ENCODE assay signal across 8 cellular contexts in the genomic region with DNA sequence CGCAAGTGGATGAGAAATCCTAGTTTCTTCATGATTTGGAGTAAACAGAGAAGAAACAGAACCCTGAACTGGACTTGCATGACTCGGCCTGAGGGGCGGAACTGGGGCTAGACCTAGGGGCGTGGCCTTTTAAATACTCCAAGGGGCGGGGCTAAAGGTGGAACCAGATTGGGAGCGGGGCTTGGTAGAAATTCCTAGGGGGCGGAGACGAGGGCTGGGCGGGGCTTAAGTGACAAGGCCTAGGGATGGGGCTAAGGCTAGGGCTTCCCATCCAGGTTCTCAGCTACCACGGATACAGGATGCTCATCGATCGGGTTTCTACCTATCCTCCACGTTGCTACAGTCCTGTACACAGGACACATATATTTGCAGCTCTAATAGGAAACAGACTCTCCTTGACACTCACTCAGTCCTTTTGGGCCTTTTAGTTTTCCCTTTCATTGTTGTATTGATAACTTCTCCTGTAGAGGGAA. TPM values are rescaled to one million over a fixed set of nuclear protein-coding genes. Genes with fewer than 3 reads are reported as not detected.
DNase-seq lines count a peak whose midpoint lies in the region; ATAC-seq, FAIRE-seq and TF ChIP-seq lines count a peak whose summit lies in the region.

No MANE protein-coding gene starts in this region.

- H3K18ac ChIP-seq in neuronal stem cell (ENCODE audit: low read length): peak overlapping the region; percentile 44

- H3K79me1 ChIP-seq in neuronal stem cell (ENCODE audit: low read depth, low read length): no peaks in the 10 kb centered on the region

- no peak overlapping the region for H3K9ac ChIP-seq in neuronal stem cell (ENCODE audit: low read depth, low read length, poor library complexity)

- H4K8ac ChIP-seq in neuronal stem cell (ENCODE audit: low read depth, low read length): no peak overlapping the region

- no peak overlapping the region for H2BK5ac ChIP-seq in neuronal stem cell (ENCODE audit: low read length)

- peak overlapping the region; percentile 87 for H3K27ac ChIP-seq in CD4-positive, alpha-beta T cell (ENCODE audit: low read depth, low read length)
- H3K27ac ChIP-seq in neuronal stem cell (replicated peaks; ENCODE audit: low read length): peak overlapping the region; percentile 80

- H2BK12ac ChIP-seq in neuronal stem cell (ENCODE audit: low read length): no peak overlapping the region

- H3K23ac ChIP-seq in neuronal stem cell (ENCODE audit: low read depth, low read length, poor library complexity): peak overlapping the region; percentile 94

- CTCF ChIA-PET in CD4-positive, alpha-beta T cell (lab: Charles Lee): interaction anchor here (0.8 to 3.6 kb wide), 2 partner anchors 13 to 277 kb away, joined by 4 to 18 read pairs; a partner anchor contains a TSS

- H3K4ac ChIP-seq in neuronal stem cell (ENCODE audit: low read length): no peak overlapping the region

- peak overlapping the region; percentile 79 to 83 for H3K4me3 ChIP-seq in neuronal stem cell (ENCODE audit: low read length in 2 of 2)

- POLR2A ChIA-PET in CD4-positive, alpha-beta T cell (lab: Charles Lee): interaction anchor here (1.0 to 3.0 kb wide), 5 partner anchors 12 to 125 kb away, joined by 3 to 23 read pairs (median 5); a partner anchor contains a TSS

- H3K9me3 ChIP-seq in CD4-positive, alpha-beta T cell (ENCODE audit: control insufficient read depth, low read length): peaks cover 24% of the 10 kb centered on the region
- H3K9me3 ChIP-seq in neuronal stem cell (replicated peaks in 1 of 2; ENCODE audit: control insufficient read depth in 2 of 2, insufficient read depth in 1 of 2, low read depth in 1 of 2, low read length in 2 of 2): peaks cover 5 to 20% of the 10 kb centered on the region in 2 donors

- H2AK5ac ChIP-seq in neuronal stem cell (ENCODE audit: low read depth, low read length): no peak overlapping the region

- TF ChIP-seq CTCF in CD4-positive, alpha-beta T cell (IDR thresholded peaks at IDR 0.05): no peak

- peaks cover 46% of the 10 kb centered on the region for H3K36me3 Mint-ChIP-seq in CD4-positive, alpha-beta T cell (ENCODE audit: low read depth)
- peaks cover 20 to 23% of the 10 kb centered on the region in 2 donors for H3K36me3 Mint-ChIP-seq in activated T-cell treated with anti-CD3 and anti-CD28 coated beads, Interleukin-2, amount 50 U/mL, for 72 hours (ENCODE audit: insufficient read depth in 2 of 2)

- H3K4me1 ChIP-seq in neuronal stem cell (ENCODE audit: control insufficient read depth in 2 of 2, insufficient read depth in 1 of 2, low read depth in 1 of 2, low read length in 2 of 2): no peaks in the 10 kb centered on the region

- H3K4me2 ChIP-seq in neuronal stem cell (ENCODE audit: insufficient read depth, low read length, poor library complexity, severe bottlenecking): peak overlapping the region; percentile 51

- H2BK15ac ChIP-seq in neuronal stem cell (ENCODE audit: low read length): no peak overlapping the region

- ATAC-seq in CD4-positive, alpha-beta T cell (ENCODE audit: poor library complexity): peak; percentile 57
- ATAC-seq in GM19324 (IDR thresholded peaks at IDR 0.05; ENCODE audit: low FRiP score, unreplicated experiment) (peak; percentile 65), HG03354 (IDR thresholded peaks at IDR 0.05; ENCODE audit: poor library complexity, severe bottlenecking, unreplicated experiment) (peak; percentile 64)
- peak; percentile 67 for ATAC-seq in activated T-cell treated with anti-CD3 and anti-CD28 coated beads, Interleukin-2, amount 50 U/mL, for 72 hours (replicated peaks in 1 of 2)

- H2AFZ ChIP-seq in neuronal stem cell (ENCODE audit: low read length): peak overlapping the region; percentile 97

- peaks cover 34% of the 10 kb centered on the region for H3K4me1 Mint-ChIP-seq in CD4-positive, alpha-beta T cell (ENCODE audit: low read depth)
- H3K4me1 Mint-ChIP-seq in activated T-cell treated with anti-CD3 and anti-CD28 coated beads, Interleukin-2, amount 50 U/mL, for 72 hours (ENCODE audit: low read depth): peaks cover 14% of the 10 kb centered on the region

- peak overlapping the region; percentile 95 for H3K4me3 Mint-ChIP-seq in CD4-positive, alpha-beta T cell
- H3K4me3 Mint-ChIP-seq in activated T-cell treated with anti-CD3 and anti-CD28 coated beads, Interleukin-2, amount 50 U/mL, for 72 hours: peak overlapping the region; percentile 93 to 98

- DNase-seq in CD4-positive, alpha-beta T cell: no peak
- peak; percentile 97 to 99 for DNase-seq in NCI-H446 (lab: John Stamatoyannopoulos, UW)
- DNase-seq in activated T-cell treated with anti-CD3 and anti-CD28 coated beads, Interleukin-2, amount 50 U/mL, for 72 hours: no peak
- DNase-seq in frontal cortex (ENCODE audit: low spot score in 2 of 2): peak; percentile 75 to 80
- no peak for DNase-seq in neuronal stem cell (ENCODE audit: low spot score)
- DNase-seq in midbrain (lab: John Stamatoyannopoulos, UW): no peak

- WGBS in neuronal stem cell (ENCODE audit: extremely low coverage in 2 of 2, insufficient read length in 2 of 2, insufficient replicate concordance in 1 of 2), 2 donors: no CpG with 5 or more reads among the region's 13 CpGs

- no peak for FAIRE-seq in frontal cortex (lab: Jason Lieb, UNC)

- peaks cover 0 to 5% of the 10 kb centered on the region in 2 donors for H3K36me3 ChIP-seq in neuronal stem cell (replicated peaks in 1 of 2; ENCODE audit: control insufficient read depth in 2 of 2, insufficient read depth in 2 of 2, low read length in 2 of 2)

- no peak overlapping the region for H4K91ac ChIP-seq in neuronal stem cell (ENCODE audit: low read depth, low read length, poor library complexity)

- no peak overlapping the region for H3K14ac ChIP-seq in neuronal stem cell (ENCODE audit: low read length)

- intact Hi-C loops in CD4-positive, alpha-beta T cell (cut with DNase I, micrococcal nuclease): loop anchor here (1.0 to 10.0 kb wide), 9 partner anchors 12 to 483 kb away; a partner anchor contains a TSS

- no peaks in the 10 kb centered on the region for H3K27me3 ChIP-seq in CD4-positive, alpha-beta T cell (ENCODE audit: control insufficient read depth, insufficient read depth, low read length)
- H3K27me3 ChIP-seq in neuronal stem cell (ENCODE audit: control insufficient read depth in 3 of 3, insufficient read depth in 3 of 3, low read depth in 1 of 3, low read length in 3 of 3): no peaks in the 10 kb centered on the region

- no peak overlapping the region for H2BK120ac ChIP-seq in neuronal stem cell (ENCODE audit: low read depth, low read length)

- no peaks in the 10 kb centered on the region for H3K27me3 Mint-ChIP-seq in CD4-positive, alpha-beta T cell
- H3K27me3 Mint-ChIP-seq in activated T-cell treated with anti-CD3 and anti-CD28 coated beads, Interleukin-2, amount 50 U/mL, for 72 hours (ENCODE audit: low read depth): no peaks in the 10 kb centered on the region

- peak overlapping the region; percentile 94 for H3K27ac Mint-ChIP-seq in CD4-positive, alpha-beta T cell
- peak overlapping the region; percentile 82 for H3K27ac Mint-ChIP-seq in activated T-cell treated with anti-CD3 and anti-CD28 coated beads, Interleukin-2, amount 50 U/mL, for 72 hours

- peaks cover 3% of the 10 kb centered on the region for H3K9me3 Mint-ChIP-seq in CD4-positive, alpha-beta T cell
- peaks cover 5 to 17% of the 10 kb centered on the region in 2 donors for H3K9me3 Mint-ChIP-seq in activated T-cell treated with anti-CD3 and anti-CD28 coated beads, Interleukin-2, amount 50 U/mL, for 72 hours

RNA-seq across cellular contexts. Expression of a gene that starts 0.4 kb away (rescaled TPM):
- total RNA-seq in CD4-positive, alpha-beta T cell: 10 to 100 TPM; 13.4 to 14.2 TPM
- total RNA-seq in activated T-cell treated with anti-CD3 and anti-CD28 coated beads, Interleukin-2, amount 50 U/mL, for 72 hours: 10 to 100 TPM; 12.6 to 14.0 TPM
- 25.3 TPM for total RNA-seq in frontal cortex
- 5.1 TPM for polyA plus RNA-seq in neuronal stem cell (2013, experiment 1 of 2)
- polyA plus RNA-seq in neuronal stem cell (2013, experiment 2 of 2): 4.1 TPM

RNA-seq across cellular contexts. Expression of a gene that starts 14.0 kb away (rescaled TPM):
- 1 to 10 TPM; 4.7 to 6.5 TPM for total RNA-seq in CD4-positive, alpha-beta T cell
- 10 to 100 TPM; 18.3 to 19.7 TPM for total RNA-seq in activated T-cell treated with anti-CD3 and anti-CD28 coated beads, Interleukin-2, amount 50 U/mL, for 72 hours
- 42.8 TPM for total RNA-seq in frontal cortex
- polyA plus RNA-seq in neuronal stem cell (2013, experiment 1 of 2): 20.0 TPM
- 19.2 TPM for polyA plus RNA-seq in neuronal stem cell (2013, experiment 2 of 2)

RNA-seq across cellular contexts. Expression of a gene that starts 52.8 kb away (rescaled TPM):
- total RNA-seq in CD4-positive, alpha-beta T cell: 1 to 10 TPM in 1 of 2 experiments, not detected in 1; 1.6 TPM
- 1 to 10 TPM; 1.7 to 3.8 TPM for total RNA-seq in activated T-cell treated with anti-CD3 and anti-CD28 coated beads, Interleukin-2, amount 50 U/mL, for 72 hours
- total RNA-seq in frontal cortex: 8.2 TPM
- polyA plus RNA-seq in neuronal stem cell (2013, experiment 1 of 2): 9.3 TPM
- polyA plus RNA-seq in neuronal stem cell (2013, experiment 2 of 2): 10.2 TPM

RNA-seq across cellular contexts. Expression of a gene that starts 59.3 kb away (rescaled TPM):
- total RNA-seq in CD4-positive, alpha-beta T cell: not detected
- not detected for total RNA-seq in activated T-cell treated with anti-CD3 and anti-CD28 coated beads, Interleukin-2, amount 50 U/mL, for 72 hours
- not detected for total RNA-seq in frontal cortex
- not detected for polyA plus RNA-seq in neuronal stem cell (2013, experiment 1 of 2)
- not detected for polyA plus RNA-seq in neuronal stem cell (2013, experiment 2 of 2)

Comparison
In these comparisons a context has a peak if more than half of its experiments do, and no peak if none do; other contexts are left out.
1. DNase-seq: peak in NCI-H446 (2 of 2) and frontal cortex (2 of 2); none in CD4-positive, alpha-beta T cell (0 of 10), activated T-cell treated with anti-CD3 and anti-CD28 coated beads, Interleukin-2, amount 50 U/mL, for 72 hours (0 of 2), neuronal stem cell (single experiment) and midbrain (single experiment).
2. Peak in every context shown above with its lines, with median percentiles within 50 percentile points of each other: ATAC-seq.